In genomic region chr3:38327335-38328009, GRCh38 we compare ENCODE assay signal across 1 cellular context.
TF ChIP-seq lines count a peak whose summit lies in the region.

No MANE protein-coding gene starts in this region.

TF ChIP-seq in IMR-90, 13 proteins besides CTCF, POLR2A, EP300 and RAD21:
- TF ChIP-seq ELK1 (IDR thresholded peaks at IDR 0.05; ENCODE audit: borderline replicate concordance, low read depth, low read length): no peak
- TF ChIP-seq NFE2L2 (IDR thresholded peaks at IDR 0.05; ENCODE audit: low read depth, low read length): peak; percentile 53; the same call in 1 of the 2 replicates
- no peak for TF ChIP-seq SMC3 (IDR thresholded peaks at IDR 0.05; ENCODE audit: low read depth, low read length)
TF ChIP-seq in IMR-90: peak in this region for 1.
